In genomic region chr16:57252148-57252721, GRCh38 we compare ENCODE assay signal across 1 cellular context.
TF ChIP-seq lines count a peak whose summit lies in the region.

No MANE protein-coding gene starts in this region.

TF ChIP-seq in endothelial cell of umbilical vein, 7 proteins besides CTCF, POLR2A, EP300 and RAD21:
- no peak for TF ChIP-seq JUN (IDR thresholded peaks at IDR 0.05; ENCODE audit: borderline replicate concordance, insufficient read depth, insufficient read length, low read depth)
- TF ChIP-seq POLR2AphosphoS5 (IDR thresholded peaks at IDR 0.05; ENCODE audit: insufficient read depth, low read depth, low read length), result no peak
- no peak for TF ChIP-seq MAX (IDR thresholded peaks at IDR 0.05; ENCODE audit: insufficient read depth, insufficient read length)
- TF ChIP-seq MYC (IDR thresholded peaks at IDR 0.05; ENCODE audit: low read depth, low read length), result no peak
- TF ChIP-seq GATA2 (IDR thresholded peaks at IDR 0.05; ENCODE audit: insufficient read depth, insufficient read length, low read depth, low read length), result no peak
- no peak for TF ChIP-seq FOS (IDR thresholded peaks at IDR 0.05; ENCODE audit: borderline replicate concordance, insufficient read depth, low read length)
